Comparison of ENCODE assay signal across 1 cellular context in the genomic region with DNA sequence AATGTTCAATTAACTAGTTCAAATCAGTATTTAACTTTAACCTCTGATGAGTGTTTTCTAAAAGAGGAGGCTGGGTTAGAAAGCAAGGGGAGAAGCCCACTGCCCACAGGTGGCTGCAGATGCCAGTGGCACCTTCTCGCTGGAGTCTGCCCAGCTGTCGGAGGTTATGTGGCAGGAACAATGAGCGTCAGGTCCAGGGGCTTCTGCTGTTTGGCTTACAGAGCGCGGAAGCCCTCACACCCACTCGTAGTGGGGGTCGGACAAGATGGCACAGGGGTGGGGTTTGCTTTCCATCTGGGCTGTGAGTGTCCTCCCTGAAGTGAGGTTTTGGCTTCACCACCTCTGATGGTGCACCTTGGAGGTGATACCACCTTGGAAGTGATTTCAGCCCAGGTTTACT.
TF ChIP-seq lines count a peak whose summit lies in the region.

No MANE protein-coding gene starts in this region.

TF ChIP-seq in H1, 55 proteins besides CTCF, POLR2A, EP300 and RAD21:
- TF ChIP-seq POU5F1 (IDR thresholded peaks at IDR 0.05; ENCODE audit: low read depth, low read length) (no peak), NRF1 (IDR thresholded peaks at IDR 0.05; ENCODE audit: low read depth, low read length) (no peak), SAP30 (IDR thresholded peaks at IDR 0.05; ENCODE audit: insufficient read depth, insufficient replicate concordance, low read length) (no peak), SP1 (IDR thresholded peaks at IDR 0.05; ENCODE audit: low read depth, low read length) (no peak), RFX5 (IDR thresholded peaks at IDR 0.05; ENCODE audit: borderline replicate concordance, low read depth, low read length) (no peak), JUN (IDR thresholded peaks at IDR 0.05; ENCODE audit: low read depth, low read length) (no peak), SRF (IDR thresholded peaks at IDR 0.05; ENCODE audit: low read depth, low read length) (no peak), HDAC2 (IDR thresholded peaks at IDR 0.05; ENCODE audit: borderline replicate concordance in 1 of 2, low read depth in 2 of 2, low read length in 2 of 2) (no peak), TAF1 (IDR thresholded peaks at IDR 0.05; ENCODE audit: low read depth, low read length) (no peak), ATF3 (IDR thresholded peaks at IDR 0.05; ENCODE audit: insufficient read depth, low read depth, low read length) (no peak), CTBP2 (IDR thresholded peaks at IDR 0.05; ENCODE audit: borderline replicate concordance, insufficient read depth, insufficient read length, low read length) (no peak), TCF12 (IDR thresholded peaks at IDR 0.05; ENCODE audit: low read depth, low read length) (no peak), USF2 (IDR thresholded peaks at IDR 0.05; ENCODE audit: low read length) (no peak), RXRA (IDR thresholded peaks at IDR 0.05; ENCODE audit: insufficient read depth, low read depth, low read length) (no peak), NANOG (IDR thresholded peaks at IDR 0.05; ENCODE audit: insufficient read depth, low read depth, low read length, poor library complexity, severe bottlenecking) (no peak)
- TF ChIP-seq, protein P1, sequence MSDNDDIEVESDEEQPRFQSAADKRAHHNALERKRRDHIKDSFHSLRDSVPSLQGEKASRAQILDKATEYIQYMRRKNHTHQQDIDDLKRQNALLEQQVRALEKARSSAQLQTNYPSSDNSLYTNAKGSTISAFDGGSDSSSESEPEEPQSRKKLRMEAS (IDR thresholded peaks at IDR 0.05) = no peak
